23 cellular contexts compared by ENCODE assay signal in the genomic region with DNA sequence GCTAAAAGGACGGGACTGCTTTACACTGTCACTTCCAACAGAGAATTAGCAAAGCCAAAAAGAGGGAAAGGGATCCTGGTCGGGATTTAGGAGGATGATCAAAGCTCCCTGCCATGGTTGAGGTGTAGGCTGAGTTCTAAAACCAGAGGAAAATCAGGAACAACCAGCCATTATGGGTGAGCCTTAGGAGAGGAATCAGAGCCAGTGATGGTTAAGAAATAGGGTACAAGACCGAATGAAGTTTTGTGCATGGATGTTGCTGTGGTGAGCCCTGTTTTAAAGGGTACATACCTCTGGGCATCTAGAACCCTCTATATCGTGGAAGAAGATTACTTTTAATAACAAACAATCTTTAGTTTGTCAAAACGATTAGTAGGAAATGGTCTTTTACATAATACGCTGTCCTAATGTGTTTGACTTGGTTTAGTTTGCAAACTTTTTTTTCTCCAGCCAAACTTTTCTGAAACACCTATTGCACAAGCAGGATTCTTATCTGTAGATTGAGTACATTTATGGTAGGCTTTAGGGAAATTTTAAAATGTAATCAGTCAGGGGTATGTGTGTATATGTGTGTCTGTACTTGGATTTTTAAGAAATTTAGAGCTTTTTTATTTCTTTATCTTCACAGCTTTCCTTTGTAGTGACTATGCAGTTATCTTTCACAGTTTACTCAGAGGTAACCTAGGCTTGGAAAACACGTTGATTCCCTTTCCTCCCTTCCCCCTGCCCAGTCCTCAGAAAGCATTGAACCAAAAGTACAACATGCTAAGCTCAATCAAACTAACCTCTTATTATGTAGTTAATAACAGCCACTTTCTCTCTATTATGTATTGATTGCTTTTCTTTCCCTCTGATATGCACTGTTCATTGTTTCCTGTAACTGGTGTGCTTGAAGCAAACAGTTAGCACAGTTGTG. TPM values are rescaled to one million over a fixed set of nuclear protein-coding genes. Genes with fewer than 3 reads are reported as not detected.
A peak's percentile ranks its signal among the peaks of the same experiment; 100 is the strongest.
DNase-seq lines count a peak whose midpoint lies in the region; ATAC-seq and TF ChIP-seq lines count a peak whose summit lies in the region.
"Had no signal": no experiment of that assay in that cellular context is flagged by ENCODE, and none has a peak within 500 bp of the region (broad histone marks: within the 10 kb centered on the region; RNA-seq: fewer than 3 reads in every experiment).

No MANE protein-coding gene starts in this region.

- no peak overlapping the region for H3K4me3 Mint-ChIP-seq in memory B cell
- H3K4me3 Mint-ChIP-seq in activated CD4-positive, alpha-beta T cell treated with anti-CD3 and anti-CD28 coated beads, Interleukin-2, amount 10 ng/mL, durations not matched to agents 24 days and 14 days, result no peak overlapping the region
- H3K4me3 Mint-ChIP-seq: activated naive CD8-positive, alpha-beta T cell treated with anti-CD3 and anti-CD28 coated beads, Interleukin-2, amount 50 U/mL, for 24 hours; natural killer cell; type B pancreatic cell had no signal

- intact Hi-C loops in IMR-90 (cut with micrococcal nuclease), result no loop called here
- intact Hi-C loops in activated CD4-positive, alpha-beta T cell treated with anti-CD3 and anti-CD28 coated beads, Interleukin-2, amount 10 ng/mL, durations not matched to agents 24 days and 14 days (cut with micrococcal nuclease), result no loop called here

- BruUV-seq in IMR-90 (replicated peaks; lab: Mats Ljungman, UMichigan), result no TSS peak

- H3K18ac ChIP-seq in IMR-90 (ENCODE audit: low read depth, low read length), result no peak overlapping the region; the same call in 1 of the 2 replicates

- no CpG with 5 or more reads among the region's 7 CpGs for WGBS in IMR-90 (ENCODE audit: extremely low coverage in 2 of 2, insufficient read length in 1 of 2), 2 experiments

- H3K27me3 ChIP-seq in BLaER1 (no peaks in the 10 kb centered on the region), IMR-90 (ENCODE audit: control insufficient read depth, insufficient read depth, low read length) (no peaks in the 10 kb centered on the region)
- H3K27me3 ChIP-seq: dorsolateral prefrontal cortex, ovary, Peyer's patch, right atrium auricular region had no signal

- 0 out of 2 replicates have a peak overlapping the region, but pooled peaks have one; percentile 2 for H4K5ac ChIP-seq in IMR-90 (ENCODE audit: low read depth, low read length)

- no peaks in the 10 kb centered on the region for H3K9me1 ChIP-seq in IMR-90 (ENCODE audit: insufficient read depth, low read length)

- H2BK5ac ChIP-seq in IMR-90 (ENCODE audit: low read depth, low read length, poor library complexity, severe bottlenecking), result no peak overlapping the region

- no peak for TF ChIP-seq RAD21 in IMR-90 (IDR thresholded peaks at IDR 0.05; ENCODE audit: low read length)

- CTCF ChIA-PET in IMR-90 (lab: Yijun Ruan, JAX), result interaction anchor here (0.8 to 0.9 kb wide), 2 partner anchors 19 to 35 kb away, joined by 3 read pairs; no protein-coding TSS in a partner anchor

- H4K91ac ChIP-seq in IMR-90 (ENCODE audit: insufficient read depth, low read depth, low read length), result no peak overlapping the region

- peaks cover 22 to 46% of the 10 kb centered on the region in 2 experiments for H3K79me1 ChIP-seq in IMR-90 (ENCODE audit: low read depth in 1 of 2, low read length in 2 of 2)

- H3K27me3 Mint-ChIP-seq in memory B cell, result no peaks in the 10 kb centered on the region
- H3K27me3 Mint-ChIP-seq in activated CD4-positive, alpha-beta T cell treated with anti-CD3 and anti-CD28 coated beads, Interleukin-2, amount 10 ng/mL, durations not matched to agents 24 days and 14 days, result no peaks in the 10 kb centered on the region
- H3K27me3 Mint-ChIP-seq: activated naive CD8-positive, alpha-beta T cell treated with anti-CD3 and anti-CD28 coated beads, Interleukin-2, amount 50 U/mL, for 24 hours; type B pancreatic cell had no signal

- peaks cover 3% of the 10 kb centered on the region; the same call in 1 of the 2 replicates for H3K9me3 ChIP-seq in BLaER1
- H3K9me3 ChIP-seq in IMR-90 (ENCODE audit: control insufficient read depth, insufficient read depth, low read length), result no peaks in the 10 kb centered on the region
- H3K9me3 ChIP-seq: left ventricle myocardium inferior, ovary, Peyer's patch, right atrium auricular region had no signal

- POLR2A ChIA-PET in IMR-90 (lab: Charles Lee; ENCODE audit: unreplicated experiment), result interaction anchor here (0.6 kb wide), 1 partner anchor 22 kb away, joined by 15 read pairs; no protein-coding TSS in a partner anchor

- dilution Hi-C loops in IMR-90 (cut with HindIII; ENCODE audit: low sequenced_read_pairs, unreplicated experiment), result no loop called here

- in situ Hi-C loops in IMR-90 (cut with MboI; ENCODE audit: low sequenced_read_pairs) (no loop called here), ACHN (cut with HindIII; ENCODE audit: low pct_ligation_motif_present, low pct_unique_long_range_greater_than_20kb, low sequenced_read_pairs) (no loop called here)

- H3K36me3 ChIP-seq in BLaER1 (peaks cover 72% of the 10 kb centered on the region), IMR-90 (ENCODE audit: control insufficient read depth, insufficient read depth, low read length) (peaks cover 12% of the 10 kb centered on the region)
- H3K36me3 ChIP-seq: ovary had no signal

- peaks cover 9% of the 10 kb centered on the region for H3K4me1 Mint-ChIP-seq in memory B cell
- peaks cover 2% of the 10 kb centered on the region for H3K4me1 Mint-ChIP-seq in activated CD4-positive, alpha-beta T cell treated with anti-CD3 and anti-CD28 coated beads, Interleukin-2, amount 10 ng/mL, durations not matched to agents 24 days and 14 days

- DNase-seq in IMR-90 (no peak), amniotic epithelial cell (ENCODE audit: low read depth) (peak; percentile 31), memory B cell (ENCODE audit: low spot score in 2 of 2) (no peak), activated gamma-delta T cell (lab: John Stamatoyannopoulos, UW) (no peak), putamen (ENCODE audit: low spot score) (no peak), ACHN (no peak)
- no peak for DNase-seq in activated CD4-positive, alpha-beta T cell treated with anti-CD3 and anti-CD28 coated beads, Interleukin-2, amount 10 ng/mL, durations not matched to agents 24 days and 14 days
- DNase-seq: activated naive CD8-positive, alpha-beta T cell treated with anti-CD3 and anti-CD28 coated beads, Interleukin-2, amount 50 U/mL, for 24 hours; cerebellar nuclear complex; dorsolateral prefrontal cortex; GM23248; Karpas-422; left ventricle myocardium inferior; natural killer cell; NCI-H1436 treated with DMSO at 0.1 percent for 48 hours; NCI-H510A treated with DMSO at 0.1 percent for 48 hours; ovary; Peyer's patch; stimulated activated CD4-positive, alpha-beta T cell treated with anti-CD3 and anti-CD28 coated beads, Interleukin-2, amount 100 ng/mL, for 48 hours; T1000 had no signal

- H2AK5ac ChIP-seq in IMR-90 (ENCODE audit: low read depth, low read length), result no peak overlapping the region

- no peak overlapping the region for H2AK9ac ChIP-seq in IMR-90 (replicated peaks; ENCODE audit: low read depth, low read length, poor library complexity)

- peaks cover 43% of the 10 kb centered on the region for H3K36me3 Mint-ChIP-seq in memory B cell
- peaks cover 25% of the 10 kb centered on the region for H3K36me3 Mint-ChIP-seq in activated CD4-positive, alpha-beta T cell treated with anti-CD3 and anti-CD28 coated beads, Interleukin-2, amount 10 ng/mL, durations not matched to agents 24 days and 14 days (ENCODE audit: low read depth)

- H3K4me3 ChIP-seq in BLaER1 (no peak overlapping the region), IMR-90 (ENCODE audit: insufficient read depth, low read depth, low read length) (no peak overlapping the region)
- H3K4me3 ChIP-seq: dorsolateral prefrontal cortex, GM23248, left ventricle myocardium inferior, ovary, Peyer's patch, right atrium auricular region had no signal

- no peak overlapping the region for H3K4ac ChIP-seq in IMR-90 (ENCODE audit: low read depth, low read length)

- H3K9ac ChIP-seq in BLaER1 (no peak overlapping the region), IMR-90 (ENCODE audit: low read depth, low read length) (no peak overlapping the region)
- H3K9ac ChIP-seq: GM23248 had no signal

- H3K27ac ChIP-seq in BLaER1 (no peak overlapping the region), IMR-90 (ENCODE audit: insufficient read depth, low read length) (no peak overlapping the region)
- H3K27ac ChIP-seq: dorsolateral prefrontal cortex, GM23248, left ventricle myocardium inferior, ovary, Peyer's patch, right atrium auricular region had no signal

- H3K4me2 ChIP-seq in BLaER1, result peak overlapping the region; percentile 14; the same call in 1 of the 2 replicates
- H3K4me2 ChIP-seq in IMR-90 (ENCODE audit: low read depth, low read length), result no peak overlapping the region

- no peak overlapping the region for H2BK15ac ChIP-seq in IMR-90 (ENCODE audit: low read depth, low read length)

- no peaks in the 10 kb centered on the region for H3K9me3 Mint-ChIP-seq in memory B cell
- no peaks in the 10 kb centered on the region for H3K9me3 Mint-ChIP-seq in activated CD4-positive, alpha-beta T cell treated with anti-CD3 and anti-CD28 coated beads, Interleukin-2, amount 10 ng/mL, durations not matched to agents 24 days and 14 days
- H3K9me3 Mint-ChIP-seq: activated naive CD8-positive, alpha-beta T cell treated with anti-CD3 and anti-CD28 coated beads, Interleukin-2, amount 50 U/mL, for 24 hours; natural killer cell; type B pancreatic cell had no signal

- TF ChIP-seq POLR2A in IMR-90 (IDR thresholded peaks at IDR 0.05; ENCODE audit: low read depth, low read length), result no peak

- H4K8ac ChIP-seq in IMR-90 (ENCODE audit: low read depth in 2 of 2, low read length in 2 of 2), result no peak overlapping the region

- H3K23ac ChIP-seq in IMR-90 (ENCODE audit: low read depth, low read length), result no peak overlapping the region

- no peak overlapping the region for H2BK20ac ChIP-seq in IMR-90 (ENCODE audit: low read depth, low read length)

- H4K20me1 ChIP-seq in BLaER1, result peaks cover 47% of the 10 kb centered on the region
- H4K20me1 ChIP-seq in IMR-90 (ENCODE audit: insufficient read depth, low read length), result peaks cover 6% of the 10 kb centered on the region; the same call in 1 of the 2 replicates

- 0 out of 2 replicates have a peak overlapping the region, but pooled peaks have one; percentile 12 for H3K14ac ChIP-seq in IMR-90 (replicated peaks; ENCODE audit: low read depth, low read length)

- H3K56ac ChIP-seq in IMR-90 (ENCODE audit: extremely low read depth, insufficient read depth, low read length), result no peak overlapping the region

- H2BK120ac ChIP-seq in IMR-90 (ENCODE audit: low read depth, low read length), result no peak overlapping the region

- no peak overlapping the region for H2AFZ ChIP-seq in IMR-90 (replicated peaks; ENCODE audit: low read length, poor library complexity)
- H2AFZ ChIP-seq: GM23248 had no signal

- H3K4me1 ChIP-seq in BLaER1, result peaks cover 31% of the 10 kb centered on the region
- no peaks in the 10 kb centered on the region for H3K4me1 ChIP-seq in IMR-90 (ENCODE audit: control insufficient read depth, insufficient read depth, low read length)
- H3K4me1 ChIP-seq: Peyer's patch, right atrium auricular region had no signal

- H3K27ac Mint-ChIP-seq in memory B cell, result peak overlapping the region; percentile 9
- H3K27ac Mint-ChIP-seq in activated CD4-positive, alpha-beta T cell treated with anti-CD3 and anti-CD28 coated beads, Interleukin-2, amount 10 ng/mL, durations not matched to agents 24 days and 14 days, result no peak overlapping the region
- H3K27ac Mint-ChIP-seq: activated naive CD8-positive, alpha-beta T cell treated with anti-CD3 and anti-CD28 coated beads, Interleukin-2, amount 50 U/mL, for 24 hours; type B pancreatic cell had no signal

- no peak for TF ChIP-seq CTCF in IMR-90 (conservative IDR thresholded peaks at IDR 0.05; ENCODE audit: low read depth, low read length)

- ATAC-seq in IMR-90 (ENCODE audit: low read depth) (no peak), memory B cell (ENCODE audit: low read depth) (no peak)
- ATAC-seq: activated naive CD8-positive, alpha-beta T cell treated with anti-CD3 and anti-CD28 coated beads, Interleukin-2, amount 50 U/mL, for 24 hours; natural killer cell had no signal

RNA-seq across cellular contexts. Expression of a gene that starts 26.8 kb away (rescaled TPM):
- total RNA-seq in IMR-90 (2012; rRNA removed), result 99.4 and 104 TPM in 2 replicates
- polyA plus RNA-seq in IMR-90 (2012; rRNA removed), result 43.8 and 50.7 TPM in 2 replicates
- polyA plus RNA-seq in IMR-90 (2012; cell fraction: cytosol; rRNA removed), result 14.3 and 35.8 TPM in 2 replicates
- polyA plus RNA-seq in IMR-90 (2012; cell fraction: nucleus; rRNA removed; ENCODE audit: low replicate concordance), result 14.1 and 56.8 TPM in 2 replicates
- 27.3 and 27.8 TPM in 2 replicates for total RNA-seq in activated CD4-positive, alpha-beta T cell treated with anti-CD3 and anti-CD28 coated beads, Interleukin-2, amount 10 ng/mL, durations not matched to agents 24 days and 14 days
